22 cellular contexts compared by ENCODE assay signal in the genomic region with DNA sequence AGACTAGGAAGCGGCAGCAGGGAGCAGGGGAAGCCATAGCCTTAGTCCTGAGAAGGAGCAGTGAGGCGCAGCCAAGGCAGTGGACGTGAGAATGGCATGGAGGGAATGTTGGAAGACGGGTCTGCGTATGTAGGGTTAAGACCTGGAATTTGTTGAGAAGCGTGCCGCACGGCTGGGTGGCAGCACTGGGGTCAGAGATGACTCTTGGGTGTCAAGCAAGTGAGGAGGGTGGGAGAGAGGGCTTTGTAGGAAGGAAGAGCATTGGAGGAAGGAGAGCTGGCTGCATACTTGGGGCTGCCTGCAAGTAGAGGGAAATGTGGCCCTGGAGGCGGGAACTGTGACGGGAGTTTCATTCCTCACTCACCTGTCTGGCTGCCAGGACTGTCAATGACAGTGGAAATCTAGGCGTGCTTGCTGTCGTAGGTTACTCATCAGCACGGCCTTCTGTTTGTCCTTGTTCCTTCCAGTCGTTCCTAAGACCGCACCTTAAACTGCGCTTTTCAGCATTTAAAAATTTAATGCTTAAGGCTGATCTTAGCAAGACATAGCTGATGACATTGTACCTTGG.
DNase-seq lines count a peak whose midpoint lies in the region; FAIRE-seq and TF ChIP-seq lines count a peak whose summit lies in the region.
"Had no signal": no experiment of that assay in that cellular context is flagged by ENCODE, and none has a peak within 500 bp of the region (broad histone marks: within the 10 kb centered on the region; RNA-seq: fewer than 3 reads in every experiment).

No MANE protein-coding gene starts in this region.

- TF ChIP-seq RAD21 in Ishikawa (IDR thresholded peaks at IDR 0.05; ENCODE audit: low read depth), result no peak

- no peak; the same call in 1 of the 2 replicates for TF ChIP-seq EP300 in Ishikawa (IDR thresholded peaks at IDR 0.05; ENCODE audit: borderline replicate concordance)

- no peak for FAIRE-seq in RCC 7860 (lab: Jason Lieb, UNC)
- FAIRE-seq: colon, islet of Langerhans, small intestine had no signal

- no peak for TF ChIP-seq CTCF in epithelial cell of esophagus (IDR thresholded peaks at IDR 0.05; ENCODE audit: insufficient read depth, low read depth, low read length, missing control alignments)

- no peak overlapping the region for H3K4me3 ChIP-seq in epithelial cell of esophagus (ENCODE audit: low read length)
- H3K4me3 ChIP-seq: GM23248, hepatocyte, transverse colon had no signal

- DNase-seq in epithelial cell of esophagus (ENCODE audit: low read depth) (peak; percentile 89), kidney glomerular epithelial cell (lab: John Stamatoyannopoulos, UW) (peak; percentile 54), renal cortical epithelial cell (ENCODE audit: low read depth) (peak; percentile 78), RCC 7860 (ENCODE audit: low spot score) (no peak), NCI-H1930 (lab: John Stamatoyannopoulos, UW) (no peak), LoVo (ENCODE audit: low spot score) (no peak), NCI-H82 treated with DMSO at 0.1 percent for 48 hours (lab: John Stamatoyannopoulos, UW; ENCODE audit: unreplicated experiment) (no peak)
- DNase-seq: activated T-cell treated with anti-CD3 and anti-CD28 coated beads, Interleukin-2, amount 50 U/mL, for 72 hours; CD4-positive, CD25-positive, alpha-beta regulatory T cell; DMS53; endodermal cell; GM23248; NCI-H1092 treated with DMSO at 0.1 percent for 48 hours; NCI-H510A treated with DMSO at 0.1 percent for 48 hours; small intestine; stimulated activated CD4-positive, alpha-beta T cell treated with anti-CD3 and anti-CD28 coated beads, Interleukin-4, amount 100 ng/mL, for 1 hour; stimulated activated naive CD8-positive, alpha-beta T cell treated with anti-CD3 and anti-CD28 coated beads, Interleukin-15, amount 100 ng/mL, for 72 hours; transverse colon had no signal

TF ChIP-seq in Ishikawa, 13 proteins besides CTCF, POLR2A, EP300 and RAD21:
- TF ChIP-seq ZBTB7A (IDR thresholded peaks at IDR 0.05; ENCODE audit: low read depth), result no peak
- TF ChIP-seq TEAD4 (IDR thresholded peaks at IDR 0.05), result peak; percentile 74
- TF ChIP-seq CEBPB (IDR thresholded peaks at IDR 0.05), result no peak
- TF ChIP-seq, protein P1, sequence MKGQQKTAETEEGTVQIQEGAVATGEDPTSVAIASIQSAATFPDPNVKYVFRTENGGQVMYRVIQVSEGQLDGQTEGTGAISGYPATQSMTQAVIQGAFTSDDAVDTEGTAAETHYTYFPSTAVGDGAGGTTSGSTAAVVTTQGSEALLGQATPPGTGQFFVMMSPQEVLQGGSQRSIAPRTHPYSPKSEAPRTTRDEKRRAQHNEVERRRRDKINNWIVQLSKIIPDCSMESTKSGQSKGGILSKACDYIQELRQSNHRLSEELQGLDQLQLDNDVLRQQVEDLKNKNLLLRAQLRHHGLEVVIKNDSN (IDR thresholded peaks at IDR 0.05), result no peak

Comparison
In these comparisons a context has a peak if more than half of its experiments do, and no peak if none do; other contexts are left out.
1. DNase-seq: peak in epithelial cell of esophagus (single experiment), kidney glomerular epithelial cell (single experiment) and renal cortical epithelial cell (single experiment); none in RCC 7860 (single experiment), NCI-H1930 (0 of 2), LoVo (single experiment) and NCI-H82 treated with DMSO at 0.1 percent for 48 hours (single experiment).